Comparison of ENCODE assay signal across 7 cellular contexts in genomic region chr18:58438161-58438983, GRCh38.
DNase-seq lines count a peak whose midpoint lies in the region; ATAC-seq and TF ChIP-seq lines count a peak whose summit lies in the region.

No MANE protein-coding gene starts in this region.

- peak overlapping the region; percentile 3 to 37 for H3K4me3 ChIP-seq in gastroesophageal sphincter

- H3K36me3 ChIP-seq in gastroesophageal sphincter, result no peaks in the 10 kb centered on the region

- H3K27me3 ChIP-seq in gastroesophageal sphincter, result no peaks in the 10 kb centered on the region

- peak overlapping the region in 2 of 4 donors; percentile 11 to 21 for H3K27ac ChIP-seq in gastroesophageal sphincter

- 0 to 41% methylated on average over 1 to 6 of the region's 6 CpGs for WGBS in gastroesophageal sphincter (ENCODE audit: low coverage in 1 of 2), 2 donors

- peaks cover 16% of the 10 kb centered on the region for H3K4me1 Mint-ChIP-seq in T-helper 17 cell
- peaks cover 10 to 13% of the 10 kb centered on the region in 2 donors for H3K4me1 Mint-ChIP-seq in stimulated activated naive B cell treated with anti-CD40 and anti-IgM and Interleukin-4, amounts not matched to agents 10 μg/mL and 1 μg/mL and 100 μg/mL, for 72 hours

- no peak for TF ChIP-seq EP300 in gastroesophageal sphincter (IDR thresholded peaks at IDR 0.05)

- H3K9me3 ChIP-seq in T-helper 17 cell (ENCODE audit: control insufficient read depth, low read length, poor library complexity, severe bottlenecking) (no peaks in the 10 kb centered on the region), gastroesophageal sphincter (no peaks in the 10 kb centered on the region)

- no peak for TF ChIP-seq POLR2A in gastroesophageal sphincter (IDR thresholded peaks at IDR 0.05)

- DNase-seq in GM19238 (ENCODE audit: insufficient read length, low spot score), result peak; percentile 33
- no peak for DNase-seq in T-helper 17 cell
- no peak for DNase-seq in stimulated activated naive B cell treated with anti-CD40 and anti-IgM and Interleukin-4, amounts not matched to agents 10 μg/mL and 1 μg/mL and 100 μg/mL, for 72 hours
- DNase-seq in C1 segment of cervical spinal cord (lab: John Stamatoyannopoulos, UW), result no peak
- no peak for DNase-seq in HuH-7.5 (ENCODE audit: low spot score)

- TF ChIP-seq CTCF in gastroesophageal sphincter (IDR thresholded peaks at IDR 0.05), result no peak

- peak overlapping the region; percentile 72 for H3K4me3 Mint-ChIP-seq in T-helper 17 cell
- H3K4me3 Mint-ChIP-seq in stimulated activated naive B cell treated with anti-CD40 and anti-IgM and Interleukin-4, amounts not matched to agents 10 μg/mL and 1 μg/mL and 100 μg/mL, for 72 hours, result peak overlapping the region; percentile 68 to 75

- H3K27me3 Mint-ChIP-seq in T-helper 17 cell, result peaks cover 5% of the 10 kb centered on the region
- H3K27me3 Mint-ChIP-seq in stimulated activated naive B cell treated with anti-CD40 and anti-IgM and Interleukin-4, amounts not matched to agents 10 μg/mL and 1 μg/mL and 100 μg/mL, for 72 hours, result no peaks in the 10 kb centered on the region

- peaks cover 0 to 1% of the 10 kb centered on the region in 2 donors for H3K9me3 Mint-ChIP-seq in stimulated activated naive B cell treated with anti-CD40 and anti-IgM and Interleukin-4, amounts not matched to agents 10 μg/mL and 1 μg/mL and 100 μg/mL, for 72 hours

- peak; percentile 39 for ATAC-seq in T-helper 17 cell
- ATAC-seq in gastroesophageal sphincter, result no peak
- peak; percentile 27 to 33 for ATAC-seq in stimulated activated naive B cell treated with anti-CD40 and anti-IgM and Interleukin-4, amounts not matched to agents 10 μg/mL and 1 μg/mL and 100 μg/mL, for 72 hours (replicated peaks)
- ATAC-seq in GM21367 (IDR thresholded peaks at IDR 0.05; ENCODE audit: unreplicated experiment), result no peak

- H3K4me1 ChIP-seq in gastroesophageal sphincter, result peaks cover 0 to 14% (median 0%) of the 10 kb centered on the region in 3 donors

- H3K27ac Mint-ChIP-seq in T-helper 17 cell, result peak overlapping the region; percentile 69
- peak overlapping the region; percentile 42 for H3K27ac Mint-ChIP-seq in stimulated activated naive B cell treated with anti-CD40 and anti-IgM and Interleukin-4, amounts not matched to agents 10 μg/mL and 1 μg/mL and 100 μg/mL, for 72 hours

- H3K36me3 Mint-ChIP-seq in T-helper 17 cell (ENCODE audit: low read depth), result peaks cover 6% of the 10 kb centered on the region
- peaks cover 0 to 1% of the 10 kb centered on the region in 2 donors for H3K36me3 Mint-ChIP-seq in stimulated activated naive B cell treated with anti-CD40 and anti-IgM and Interleukin-4, amounts not matched to agents 10 μg/mL and 1 μg/mL and 100 μg/mL, for 72 hours

Comparison
In these comparisons a context has a peak if more than half of its experiments do, and no peak if none do; other contexts are left out.
1. ATAC-seq: peak in T-helper 17 cell (single experiment) and stimulated activated naive B cell treated with anti-CD40 and anti-IgM and Interleukin-4, amounts not matched to agents 10 μg/mL and 1 μg/mL and 100 μg/mL, for 72 hours (2 of 2); none in gastroesophageal sphincter (single experiment) and GM21367 (single experiment).